In genomic region chr5:28066856-28067255, GRCh38 we compare ENCODE assay signal across 2 cellular contexts.
TF ChIP-seq lines count a peak whose summit lies in the region.

No MANE protein-coding gene starts in this region.

TF ChIP-seq in GM23338, 12 proteins besides CTCF, POLR2A, EP300 and RAD21:
- TF ChIP-seq ZNF114 (CRISPR knock-in tag; IDR thresholded peaks at IDR 0.05) = no peak
- no peak for TF ChIP-seq POLR2AphosphoS5 (IDR thresholded peaks at IDR 0.05; ENCODE audit: low read depth)
- TF ChIP-seq ZNF462 (CRISPR knock-in tag; IDR thresholded peaks at IDR 0.05) = no peak
- TF ChIP-seq NANOG (IDR thresholded peaks at IDR 0.05; ENCODE audit: borderline replicate concordance) = no peak
- no peak for TF ChIP-seq EZH2phosphoT487 (IDR thresholded peaks at IDR 0.05; ENCODE audit: unreplicated experiment)
- no peak for TF ChIP-seq ETS1 (IDR thresholded peaks at IDR 0.05)
- no peak for TF ChIP-seq EZH2 (IDR thresholded peaks at IDR 0.05; ENCODE audit: low read depth, unreplicated experiment)
- TF ChIP-seq STAT1 (IDR thresholded peaks at IDR 0.05; ENCODE audit: unreplicated experiment) = no peak
- TF ChIP-seq CREB1 (CRISPR knock-in tag; IDR thresholded peaks at IDR 0.05; ENCODE audit: low read depth) = no peak
- no peak for TF ChIP-seq JUNB (IDR thresholded peaks at IDR 0.05; ENCODE audit: unreplicated experiment)
- TF ChIP-seq ZNF331 (CRISPR knock-in tag; IDR thresholded peaks at IDR 0.05; ENCODE audit: low read depth) = no peak
- TF ChIP-seq REST (IDR thresholded peaks at IDR 0.05; ENCODE audit: unreplicated experiment) = no peak

TF ChIP-seq in H1, 55 proteins besides CTCF, POLR2A, EP300 and RAD21:
- TF ChIP-seq SP4 (IDR thresholded peaks at IDR 0.05; ENCODE audit: low read length) (no peak), EGR1 (IDR thresholded peaks at IDR 0.05; ENCODE audit: borderline replicate concordance, low read depth, low read length) (no peak), KDM5A (IDR thresholded peaks at IDR 0.05; ENCODE audit: low read length) (no peak)
